ENCODE assay signal across 14 cellular contexts in genomic region chr2:218755567-218756404, GRCh38. TPM values are rescaled to one million over a fixed set of nuclear protein-coding genes. Genes with fewer than 3 reads are reported as not detected.
DNase-seq lines count a peak whose midpoint lies in the region; ATAC-seq and TF ChIP-seq lines count a peak whose summit lies in the region.
"Had no signal": no experiment of that assay in that cellular context is flagged by ENCODE, and none has a peak within 500 bp of the region (broad histone marks: within the 10 kb centered on the region; RNA-seq: fewer than 3 reads in every experiment).

No MANE protein-coding gene starts in this region.

- H3K36me3 ChIP-seq in cardiac muscle cell (peaks cover 19% of the 10 kb centered on the region), hepatocyte (replicated peaks; ENCODE audit: insufficient read depth, low read depth) (no peaks in the 10 kb centered on the region), aorta (ENCODE audit: control insufficient read depth in 1 of 2, insufficient read depth in 2 of 2, low read length in 1 of 2) (peaks cover 2 to 8% of the 10 kb centered on the region in 2 donors), Caco-2 (ENCODE audit: control insufficient read depth, insufficient read depth, low read length) (no peaks in the 10 kb centered on the region)

- H3K4me3 ChIP-seq in cardiac muscle cell, result no peak overlapping the region
- no peak overlapping the region for H3K4me3 ChIP-seq in hepatocyte
- no peak overlapping the region for H3K4me3 ChIP-seq in aorta (ENCODE audit: low read length in 2 of 2)
- H3K4me3 ChIP-seq in Caco-2 (ENCODE audit: low read depth, low read length), result no peak overlapping the region
- H3K4me3 ChIP-seq: BLaER1, K562 had no signal

- H3K27ac ChIP-seq in cardiac muscle cell (peak overlapping the region; percentile 28), hepatocyte (peak overlapping the region; percentile 34), aorta (ENCODE audit: low read depth in 1 of 2, low read length in 2 of 2) (peak overlapping the region; percentile 41 to 87)
- H3K27ac ChIP-seq: 22Rv1, BLaER1 had no signal

- no peak for DNase-seq in cardiac muscle cell (ENCODE audit: low read depth in 1 of 2, low spot score in 1 of 2)
- DNase-seq in left ventricle myocardium superior, result no peak
- DNase-seq in hepatocyte (ENCODE audit: low spot score), result peak; percentile 29
- DNase-seq in mesothelial cell of epicardium (ENCODE audit: low spot score in 2 of 2, unreplicated experiment in 2 of 2), result no peak
- no peak for DNase-seq in aorta
- DNase-seq in Caco-2, result no peak
- DNase-seq: AML-193; CD8-positive, alpha-beta memory T cell; GF-D8 had no signal

- no peaks in the 10 kb centered on the region for H4K20me1 ChIP-seq in hepatocyte (ENCODE audit: insufficient read depth, poor library complexity, severe bottlenecking)
- H4K20me1 ChIP-seq: BLaER1 had no signal

- H3K4me3 Mint-ChIP-seq in mesothelial cell of epicardium (no peak overlapping the region), Caco-2 (ENCODE audit: unreplicated experiment) (no peak overlapping the region)

- H3K27me3 ChIP-seq in cardiac muscle cell (no peaks in the 10 kb centered on the region), hepatocyte (no peaks in the 10 kb centered on the region), aorta (ENCODE audit: control insufficient read depth in 1 of 2, insufficient read depth in 2 of 2, low read length in 1 of 2) (no peaks in the 10 kb centered on the region), Caco-2 (replicated peaks; ENCODE audit: control insufficient read depth, insufficient read depth, low read length) (no peaks in the 10 kb centered on the region)
- H3K27me3 ChIP-seq: BLaER1 had no signal

- ATAC-seq in left ventricle myocardium superior (no peak), aorta (ENCODE audit: low FRiP score) (no peak), GM21381 (IDR thresholded peaks at IDR 0.05; ENCODE audit: unreplicated experiment) (no peak), HG02798 (IDR thresholded peaks at IDR 0.05; ENCODE audit: poor library complexity, unreplicated experiment) (no peak)
- ATAC-seq: K562 had no signal

- H2AFZ ChIP-seq in hepatocyte, result no peak overlapping the region

- H3K36me3 Mint-ChIP-seq in mesothelial cell of epicardium (peaks cover 36% of the 10 kb centered on the region), Caco-2 (ENCODE audit: insufficient read depth, unreplicated experiment) (peaks cover 58% of the 10 kb centered on the region)

- BruUV-seq in Caco-2 (replicated peaks; lab: Mats Ljungman, UMichigan), result no TSS peak

- peaks cover 15% of the 10 kb centered on the region for H3K4me1 ChIP-seq in cardiac muscle cell (ENCODE audit: low read depth)
- H3K4me1 ChIP-seq in hepatocyte (ENCODE audit: insufficient read depth), result no peaks in the 10 kb centered on the region
- H3K4me1 ChIP-seq in aorta (ENCODE audit: control insufficient read depth in 1 of 2, insufficient read depth in 2 of 2, low read length in 2 of 2), result peaks cover 0 to 3% of the 10 kb centered on the region in 2 donors
- no peaks in the 10 kb centered on the region for H3K4me1 ChIP-seq in Caco-2
- H3K4me1 ChIP-seq: BLaER1 had no signal

- H3K4me2 ChIP-seq in hepatocyte, result no peak overlapping the region
- H3K4me2 ChIP-seq: BLaER1 had no signal

- intact Hi-C loops in left ventricle myocardium superior (cut with micrococcal nuclease), result no loop called here
- intact Hi-C loops in aorta (cut with DNase I), result no loop called here
- intact Hi-C loops in Caco-2 (cut with micrococcal nuclease; ENCODE audit: unreplicated experiment), result no loop called here

- H3K4me1 Mint-ChIP-seq in mesothelial cell of epicardium (no peaks in the 10 kb centered on the region), Caco-2 (ENCODE audit: low read depth, unreplicated experiment) (no peaks in the 10 kb centered on the region)
- H3K4me1 Mint-ChIP-seq: CD8-positive, alpha-beta memory T cell had no signal

- no peaks in the 10 kb centered on the region for H3K9me3 Mint-ChIP-seq in mesothelial cell of epicardium
- H3K9me3 Mint-ChIP-seq in Caco-2 (ENCODE audit: unreplicated experiment), result no peaks in the 10 kb centered on the region
- H3K9me3 Mint-ChIP-seq: CD8-positive, alpha-beta memory T cell had no signal

- H3K9me3 ChIP-seq in cardiac muscle cell (ENCODE audit: low read depth) (no peaks in the 10 kb centered on the region), hepatocyte (ENCODE audit: low read depth) (no peaks in the 10 kb centered on the region), aorta (ENCODE audit: control insufficient read depth, low read length) (no peaks in the 10 kb centered on the region), Caco-2 (no peaks in the 10 kb centered on the region)
- H3K9me3 ChIP-seq: BLaER1 had no signal

- H3K27ac Mint-ChIP-seq in mesothelial cell of epicardium (peak overlapping the region; percentile 33), Caco-2 (ENCODE audit: unreplicated experiment) (no peak overlapping the region)
- H3K27ac Mint-ChIP-seq: CD8-positive, alpha-beta memory T cell had no signal

- 86% methylated on average over 10 of the region's 10 CpGs for WGBS in hepatocyte (ENCODE audit: low lambda C conversion rate, missing lambda C conversion rate)
- 68 to 76% methylated on average over 10 of the region's 10 CpGs for WGBS in aorta, 2 donors

- no peaks in the 10 kb centered on the region for H3K9me2 ChIP-seq in hepatocyte (replicated peaks; ENCODE audit: insufficient read depth)

- no peaks in the 10 kb centered on the region for H3K27me3 Mint-ChIP-seq in mesothelial cell of epicardium (ENCODE audit: low read depth)
- no peaks in the 10 kb centered on the region for H3K27me3 Mint-ChIP-seq in Caco-2 (ENCODE audit: insufficient read depth, unreplicated experiment)
- H3K27me3 Mint-ChIP-seq: CD8-positive, alpha-beta memory T cell had no signal

- TF ChIP-seq CTCF in cardiac muscle cell (IDR thresholded peaks at IDR 0.05; ENCODE audit: low read depth, low read length) (no peak), hepatocyte (IDR thresholded peaks at IDR 0.05; ENCODE audit: poor library complexity) (no peak), mesothelial cell of epicardium (IDR thresholded peaks at IDR 0.05; ENCODE audit: unreplicated experiment) (no peak), Caco-2 (IDR thresholded peaks at IDR 0.05; ENCODE audit: insufficient read depth in 1 of 2, low read depth in 1 of 2, low read length in 1 of 2, severe bottlenecking in 1 of 2, unreplicated experiment in 1 of 2) (no peak)

- H3K79me2 ChIP-seq in hepatocyte, result no peaks in the 10 kb centered on the region

- CTCF ChIA-PET in Caco-2 (lab: Charles Lee), result no interaction called here

- POLR2A ChIA-PET in Caco-2 (lab: Charles Lee), result no interaction called here

RNA-seq across cellular contexts. Expression of gene CYP27A1, which starts 26.2 kb away (rescaled TPM):
- total RNA-seq in cardiac muscle cell (63.1 and 106 TPM in 2 replicates), left ventricle myocardium superior (7.9 TPM), hepatocyte (34.5 and 38.8 TPM in 2 replicates), mesothelial cell of epicardium (15.6 to 16.8 TPM (median 16.6 TPM) in 3 replicates), aorta (10 to 100 TPM; 31.9 to 50.6 TPM), Caco-2 (2022) (20.9 and 26.8 TPM in 2 replicates)
- polyA plus RNA-seq in cardiac muscle cell (70.6 and 125 TPM in 2 replicates), hepatocyte (35.9 and 44.8 TPM in 2 replicates), aorta (10 to 100 TPM; 19.3 to 40.4 TPM)
- polyA plus RNA-seq: CD8-positive, alpha-beta memory T cell; K562 had no signal

RNA-seq across cellular contexts. Expression of gene TTLL4, which starts 45.2 kb away (rescaled TPM):
- total RNA-seq in cardiac muscle cell, result 21.0 and 36.0 TPM in 2 replicates
- polyA plus RNA-seq in cardiac muscle cell, result 27.9 and 37.0 TPM in 2 replicates
- 4.6 TPM for total RNA-seq in left ventricle myocardium superior
- total RNA-seq in hepatocyte, result 18.2 and 19.8 TPM in 2 replicates
- 23.7 and 30.2 TPM in 2 replicates for polyA plus RNA-seq in hepatocyte
- 54.8 to 65.5 TPM (median 61.8 TPM) in 3 replicates for total RNA-seq in mesothelial cell of epicardium
- 10 to 100 TPM; 22.3 to 36.3 TPM for total RNA-seq in aorta
- 10 to 100 TPM in 1 of 2 donors, 1 to 10 TPM in 1; 1.9 to 28.8 TPM for polyA plus RNA-seq in aorta
- 86.6 and 87.9 TPM in 2 replicates for total RNA-seq in Caco-2 (2022)
